Comparison of ENCODE assay signal across 29 cellular contexts in the genomic region with DNA sequence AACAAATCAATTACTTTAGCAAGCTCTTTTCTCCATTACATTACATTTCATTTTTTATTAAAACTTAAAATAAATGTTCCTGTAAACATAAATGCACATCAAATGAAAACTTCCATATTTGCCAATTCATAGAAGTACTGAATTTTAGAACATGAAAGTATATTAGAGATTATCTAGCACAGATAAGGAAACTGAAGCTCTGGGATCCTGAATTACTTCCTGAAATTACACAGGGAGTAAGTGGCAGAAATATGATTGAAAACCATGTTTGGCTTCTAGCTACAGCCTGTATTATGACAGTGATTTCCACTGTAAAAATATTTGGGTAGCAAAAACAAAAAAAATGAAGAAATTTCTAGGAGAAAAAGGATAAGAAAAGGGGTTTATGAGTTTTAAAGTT.
"Had no signal": no experiment of that assay in that cellular context is flagged by ENCODE, and none has a peak within 500 bp of the region (broad histone marks: within the 10 kb centered on the region; RNA-seq: fewer than 3 reads in every experiment).

No MANE protein-coding gene starts in this region.

- H3K36me3 ChIP-seq: stomach, suprapubic skin, thoracic aorta, thyroid gland, tibial artery, tibial nerve, transverse colon, upper lobe of left lung, upper lobe of right lung, uterus, vagina had no signal

- H3K4me3 ChIP-seq: stomach, suprapubic skin, testis, thoracic aorta, thyroid gland, tibial artery, tibial nerve, transverse colon, upper lobe of left lung, upper lobe of right lung, uterus, vagina had no signal

- H3K9me3 ChIP-seq: stomach, suprapubic skin, testis, thoracic aorta, thyroid gland, tibial artery, tibial nerve, transverse colon, upper lobe of left lung, upper lobe of right lung, uterus, vagina had no signal

- H3K36me3 Mint-ChIP-seq: stimulated activated effector memory CD8-positive, alpha-beta T cell treated with anti-CD3 and anti-CD28 coated beads, Interleukin-12 subunit alpha, Interleukin-12 subunit beta, amount 100 ng/mL, for 72 hours; stimulated activated memory B cell treated with anti-CD40 and anti-IgM and Interleukin-4, amounts not matched to agents 10 μg/mL and 1 μg/mL and 100 μg/mL, for 72 hours; stimulated activated naive B cell treated with anti-CD40 and anti-IgM and Interleukin-4, amounts not matched to agents 10 μg/mL and 1 μg/mL and 100 μg/mL, for 72 hours; type B pancreatic cell had no signal

- H3K27ac Mint-ChIP-seq: stimulated activated effector memory CD8-positive, alpha-beta T cell treated with anti-CD3 and anti-CD28 coated beads, Interleukin-12 subunit alpha, Interleukin-12 subunit beta, amount 100 ng/mL, for 72 hours; stimulated activated memory B cell treated with anti-CD40 and anti-IgM and Interleukin-4, amounts not matched to agents 10 μg/mL and 1 μg/mL and 100 μg/mL, for 72 hours; stimulated activated naive B cell treated with anti-CD40 and anti-IgM and Interleukin-4, amounts not matched to agents 10 μg/mL and 1 μg/mL and 100 μg/mL, for 72 hours; stimulated activated naive CD8-positive, alpha-beta T cell treated with anti-CD3 and anti-CD28 coated beads, Interleukin-15, amount 100 ng/mL, for 72 hours; stimulated activated naive CD8-positive, alpha-beta T cell treated with anti-CD3 and anti-CD28 coated beads, Interleukin-15, Interleukin-2, amounts not matched to agents 100 ng/mL and 50 ng/mL, for 24 hours; type B pancreatic cell had no signal

- H3K4me1 Mint-ChIP-seq: stimulated activated effector memory CD8-positive, alpha-beta T cell treated with anti-CD3 and anti-CD28 coated beads, Interleukin-12 subunit alpha, Interleukin-12 subunit beta, amount 100 ng/mL, for 72 hours; stimulated activated memory B cell treated with anti-CD40 and anti-IgM and Interleukin-4, amounts not matched to agents 10 μg/mL and 1 μg/mL and 100 μg/mL, for 72 hours; stimulated activated naive B cell treated with anti-CD40 and anti-IgM and Interleukin-4, amounts not matched to agents 10 μg/mL and 1 μg/mL and 100 μg/mL, for 72 hours; stimulated activated naive CD8-positive, alpha-beta T cell treated with anti-CD3 and anti-CD28 coated beads, Interleukin-15, amount 100 ng/mL, for 72 hours had no signal

- H3K27me3 Mint-ChIP-seq: stimulated activated memory B cell treated with anti-CD40 and anti-IgM and Interleukin-4, amounts not matched to agents 10 μg/mL and 1 μg/mL and 100 μg/mL, for 72 hours; stimulated activated naive B cell treated with anti-CD40 and anti-IgM and Interleukin-4, amounts not matched to agents 10 μg/mL and 1 μg/mL and 100 μg/mL, for 72 hours; stimulated activated naive CD8-positive, alpha-beta T cell treated with anti-CD3 and anti-CD28 coated beads, Interleukin-15, amount 100 ng/mL, for 72 hours; stimulated activated naive CD8-positive, alpha-beta T cell treated with anti-CD3 and anti-CD28 coated beads, Interleukin-15, Interleukin-2, amounts not matched to agents 100 ng/mL and 50 ng/mL, for 24 hours; type B pancreatic cell had no signal

- ATAC-seq: stimulated activated effector memory CD8-positive, alpha-beta T cell treated with anti-CD3 and anti-CD28 coated beads, Interleukin-12 subunit alpha, Interleukin-12 subunit beta, amount 100 ng/mL, for 72 hours; stimulated activated memory B cell treated with anti-CD40 and anti-IgM and Interleukin-4, amounts not matched to agents 10 μg/mL and 1 μg/mL and 100 μg/mL, for 72 hours; stimulated activated naive B cell treated with anti-CD40 and anti-IgM and Interleukin-4, amounts not matched to agents 10 μg/mL and 1 μg/mL and 100 μg/mL, for 72 hours; stimulated activated naive CD8-positive, alpha-beta T cell treated with anti-CD3 and anti-CD28 coated beads, Interleukin-15, amount 100 ng/mL, for 72 hours; stimulated activated naive CD8-positive, alpha-beta T cell treated with anti-CD3 and anti-CD28 coated beads, Interleukin-15, Interleukin-2, amounts not matched to agents 100 U/mL and 50 U/mL, for 24 hours; upper lobe of right lung had no signal

- FAIRE-seq: urothelium cell line had no signal

- DNase-seq: stimulated activated CD4-positive, alpha-beta T cell treated with anti-CD3 and anti-CD28 coated beads, Interleukin-2, amount 100 ng/mL, for 48 hours; stimulated activated CD4-positive, alpha-beta T cell treated with anti-CD3 and anti-CD28 coated beads, Interleukin-4, amount 100 ng/mL, for 1 hour; stimulated activated CD4-positive, alpha-beta T cell treated with anti-CD3 and anti-CD28 coated beads, Interleukin-4, amount 100 ng/mL, for 24 hours; stimulated activated CD4-positive, alpha-beta T cell treated with anti-CD3 and anti-CD28 coated beads, Interleukin-4, amount 100 ng/mL, for 4 hours; stimulated activated CD8-positive, alpha-beta memory T cell treated with anti-CD3 and anti-CD28 coated beads, Interleukin-4, amount 100 ng/mL, for 48 hours; stimulated activated naive B cell treated with anti-CD40 and anti-IgM and Interleukin-4, amounts not matched to agents 10 μg/mL and 1 μg/mL and 100 μg/mL, for 72 hours; stimulated activated naive CD4-positive, alpha-beta T cell; stimulated activated naive CD4-positive, alpha-beta T cell treated with Interleukin-2 at 50 U/mL for 16 hours; stimulated activated naive CD8-positive, alpha-beta T cell treated with anti-CD3 and anti-CD28 coated beads, Interleukin-15, amount 100 ng/mL, for 72 hours; stimulated activated naive CD8-positive, alpha-beta T cell treated with anti-CD3 and anti-CD28 coated beads, Interleukin-15, Interleukin-2, amounts not matched to agents 100 U/mL and 50 U/mL, for 24 hours; stomach; substantia nigra; testis; thyroid gland; tibial artery; transverse colon; trophoblast cell; upper lobe of left lung; upper lobe of right lung; uterus had no signal

- H3K27ac ChIP-seq: stomach, suprapubic skin, testis, thoracic aorta, thyroid gland, tibial artery, tibial nerve, transverse colon, upper lobe of left lung, upper lobe of right lung, uterus, vagina had no signal

- H3K27me3 ChIP-seq: stomach, suprapubic skin, testis, thyroid gland, tibial artery, tibial nerve, transverse colon, upper lobe of left lung, upper lobe of right lung, uterus, vagina had no signal

- H3K4me3 Mint-ChIP-seq: stimulated activated effector memory CD8-positive, alpha-beta T cell treated with anti-CD3 and anti-CD28 coated beads, Interleukin-12 subunit alpha, Interleukin-12 subunit beta, amount 100 ng/mL, for 72 hours; stimulated activated memory B cell treated with anti-CD40 and anti-IgM and Interleukin-4, amounts not matched to agents 10 μg/mL and 1 μg/mL and 100 μg/mL, for 72 hours; stimulated activated naive B cell treated with anti-CD40 and anti-IgM and Interleukin-4, amounts not matched to agents 10 μg/mL and 1 μg/mL and 100 μg/mL, for 72 hours; stimulated activated naive CD8-positive, alpha-beta T cell treated with anti-CD3 and anti-CD28 coated beads, Interleukin-15, amount 100 ng/mL, for 72 hours; stimulated activated naive CD8-positive, alpha-beta T cell treated with anti-CD3 and anti-CD28 coated beads, Interleukin-15, Interleukin-2, amounts not matched to agents 100 ng/mL and 50 ng/mL, for 24 hours; type B pancreatic cell had no signal

- H3K4me1 ChIP-seq: stomach, suprapubic skin, testis, thyroid gland, tibial artery, tibial nerve, transverse colon, upper lobe of left lung, upper lobe of right lung, uterus, vagina had no signal

- H3K9me3 Mint-ChIP-seq: type B pancreatic cell had no signal
